ENCODE assay signal across 1 cellular context in the genomic region with DNA sequence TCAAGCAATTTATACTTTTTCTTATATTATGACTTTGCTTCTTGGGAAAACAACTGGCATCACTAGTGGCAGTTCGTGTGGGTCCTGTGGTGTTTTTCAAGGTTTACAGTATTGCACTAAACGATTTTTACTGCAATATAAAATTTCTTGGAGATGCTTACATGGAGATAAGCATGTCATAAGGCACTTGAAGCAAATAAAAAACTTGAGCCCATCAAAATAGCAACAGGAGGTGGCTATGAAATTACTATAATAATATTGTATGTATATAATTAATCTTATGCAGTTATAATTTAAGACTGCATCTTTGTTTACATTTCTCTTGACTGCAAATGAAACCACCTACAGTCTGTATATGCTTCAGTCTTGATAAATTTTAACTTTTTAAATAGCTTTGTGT.
TF ChIP-seq lines count a peak whose summit lies in the region.

No MANE protein-coding gene starts in this region.

TF ChIP-seq in HEK293, 187 proteins besides CTCF, POLR2A, EP300 and RAD21 (continued from another document):
- TF ChIP-seq, protein P1, sequence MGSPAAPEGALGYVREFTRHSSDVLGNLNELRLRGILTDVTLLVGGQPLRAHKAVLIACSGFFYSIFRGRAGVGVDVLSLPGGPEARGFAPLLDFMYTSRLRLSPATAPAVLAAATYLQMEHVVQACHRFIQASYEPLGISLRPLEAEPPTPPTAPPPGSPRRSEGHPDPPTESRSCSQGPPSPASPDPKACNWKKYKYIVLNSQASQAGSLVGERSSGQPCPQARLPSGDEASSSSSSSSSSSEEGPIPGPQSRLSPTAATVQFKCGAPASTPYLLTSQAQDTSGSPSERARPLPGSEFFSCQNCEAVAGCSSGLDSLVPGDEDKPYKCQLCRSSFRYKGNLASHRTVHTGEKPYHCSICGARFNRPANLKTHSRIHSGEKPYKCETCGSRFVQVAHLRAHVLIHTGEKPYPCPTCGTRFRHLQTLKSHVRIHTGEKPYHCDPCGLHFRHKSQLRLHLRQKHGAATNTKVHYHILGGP (tag by site-specific recombination; IDR thresholded peaks at IDR 0.05): peak; percentile 83
